Comparison of ENCODE assay signal across 1 cellular context in the genomic region with DNA sequence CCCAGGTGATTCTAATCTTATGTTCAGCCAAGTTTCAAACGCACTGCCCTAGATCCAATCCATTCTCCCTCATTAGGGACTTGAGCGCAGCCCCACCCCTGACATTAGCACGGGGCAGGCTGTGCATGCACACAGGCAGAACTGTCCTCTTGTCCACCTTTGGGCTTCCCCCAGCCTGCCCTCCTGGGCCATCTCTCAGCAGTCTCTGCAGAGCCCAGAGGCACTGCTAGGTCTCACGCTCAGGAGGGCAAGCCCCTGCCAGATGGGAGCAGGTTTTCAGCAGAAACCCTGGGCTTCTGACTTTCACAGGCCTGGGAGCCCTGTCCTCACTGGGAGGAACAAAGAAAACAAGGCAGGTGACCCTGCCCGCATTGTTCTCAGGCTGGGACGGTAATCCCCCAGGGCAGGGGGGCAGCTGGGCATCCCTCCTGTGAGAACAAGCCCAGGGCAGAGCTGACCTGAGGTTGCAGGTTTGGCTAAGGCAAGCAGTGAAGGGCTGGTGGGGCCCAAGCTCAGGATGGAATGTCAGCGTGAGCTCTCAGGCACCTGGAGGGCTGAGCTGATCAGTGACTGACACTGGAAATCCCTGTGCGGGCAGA.
TF ChIP-seq lines count a peak whose summit lies in the region.

No MANE protein-coding gene starts in this region.

TF ChIP-seq in HEK293, 187 proteins besides CTCF, POLR2A, EP300 and RAD21 (continued from another document):
- TF ChIP-seq, protein P1, sequence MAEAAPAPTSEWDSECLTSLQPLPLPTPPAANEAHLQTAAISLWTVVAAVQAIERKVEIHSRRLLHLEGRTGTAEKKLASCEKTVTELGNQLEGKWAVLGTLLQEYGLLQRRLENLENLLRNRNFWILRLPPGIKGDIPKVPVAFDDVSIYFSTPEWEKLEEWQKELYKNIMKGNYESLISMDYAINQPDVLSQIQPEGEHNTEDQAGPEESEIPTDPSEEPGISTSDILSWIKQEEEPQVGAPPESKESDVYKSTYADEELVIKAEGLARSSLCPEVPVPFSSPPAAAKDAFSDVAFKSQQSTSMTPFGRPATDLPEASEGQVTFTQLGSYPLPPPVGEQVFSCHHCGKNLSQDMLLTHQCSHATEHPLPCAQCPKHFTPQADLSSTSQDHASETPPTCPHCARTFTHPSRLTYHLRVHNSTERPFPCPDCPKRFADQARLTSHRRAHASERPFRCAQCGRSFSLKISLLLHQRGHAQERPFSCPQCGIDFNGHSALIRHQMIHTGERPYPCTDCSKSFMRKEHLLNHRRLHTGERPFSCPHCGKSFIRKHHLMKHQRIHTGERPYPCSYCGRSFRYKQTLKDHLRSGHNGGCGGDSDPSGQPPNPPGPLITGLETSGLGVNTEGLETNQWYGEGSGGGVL (tag by site-specific recombination; IDR thresholded peaks at IDR 0.05): no peak
- TF ChIP-seq, protein P2, sequence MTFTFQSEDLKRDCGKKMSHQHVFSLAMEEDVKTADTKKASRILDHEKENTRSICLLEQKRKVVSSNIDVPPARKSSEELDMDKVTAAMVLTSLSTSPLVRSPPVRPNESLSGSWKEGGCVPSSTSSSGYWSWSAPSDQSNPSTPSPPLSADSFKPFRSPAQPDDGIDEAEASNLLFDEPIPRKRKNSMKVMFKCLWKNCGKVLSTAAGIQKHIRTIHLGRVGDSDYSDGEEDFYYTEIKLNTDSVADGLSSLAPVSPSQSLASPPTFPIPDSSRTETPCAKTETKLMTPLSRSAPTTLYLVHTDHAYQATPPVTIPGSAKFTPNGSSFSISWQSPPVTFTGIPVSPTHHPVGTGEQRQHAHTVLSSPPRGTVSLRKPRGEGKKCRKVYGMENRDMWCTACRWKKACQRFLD (tag by site-specific recombination; IDR thresholded peaks at IDR 0.05): no peak
